ENCODE assay signal across 19 cellular contexts in genomic region chr2:144886847-144887246, GRCh38.
DNase-seq lines count a peak whose midpoint lies in the region; ATAC-seq and TF ChIP-seq lines count a peak whose summit lies in the region.
"Had no signal": no experiment of that assay in that cellular context is flagged by ENCODE, and none has a peak within 500 bp of the region (broad histone marks: within the 10 kb centered on the region; RNA-seq: fewer than 3 reads in every experiment).

No MANE protein-coding gene starts in this region.

- H3K4me3 ChIP-seq in fibroblast of the aortic adventitia (ENCODE audit: low read depth, low read length) (no peak overlapping the region), lung (no peak overlapping the region), thoracic aorta (no peak overlapping the region)
- H3K4me3 ChIP-seq: esophagus squamous epithelium, HAP-1, suprapubic skin had no signal

- H3K36me3 ChIP-seq in lung (ENCODE audit: control insufficient read depth in 2 of 2, insufficient read depth in 2 of 2, low read length in 2 of 2) (no peaks in the 10 kb centered on the region), thoracic aorta (no peaks in the 10 kb centered on the region)
- H3K36me3 ChIP-seq: esophagus squamous epithelium, HAP-1, suprapubic skin had no signal

- H3K27me3 ChIP-seq in lung (ENCODE audit: control insufficient read depth, insufficient read depth), result no peaks in the 10 kb centered on the region
- H3K27me3 ChIP-seq in thoracic aorta (replicated peaks; ENCODE audit: insufficient read depth), result no peaks in the 10 kb centered on the region
- H3K27me3 ChIP-seq in foreskin keratinocyte, result no peaks in the 10 kb centered on the region
- H3K27me3 ChIP-seq: esophagus squamous epithelium, suprapubic skin had no signal

- POLR2A ChIA-PET in GM10248 (lab: Yijun Ruan, JAX), result no interaction called here

- CTCF ChIA-PET in GM10248 (lab: Yijun Ruan, JAX), result no interaction called here

- 61 to 92% methylated on average over 3 of the region's 3 CpGs for WGBS in lung, 2 donors

- TF ChIP-seq CTCF in fibroblast of the aortic adventitia (IDR thresholded peaks at IDR 0.05; ENCODE audit: insufficient read depth, low read length) (no peak), lung (IDR thresholded peaks at IDR 0.05; ENCODE audit: control extremely low read depth, extremely low read depth) (no peak), thoracic aorta (IDR thresholded peaks at IDR 0.05) (no peak), foreskin keratinocyte (conservative IDR thresholded peaks at IDR 0.05) (no peak), GM10248 (IDR thresholded peaks at IDR 0.05; ENCODE audit: control extremely low read depth, extremely low read depth, low read depth, missing control alignments) (no peak)

- peaks cover 0 to 3% of the 10 kb centered on the region in 2 donors for H3K4me1 ChIP-seq in lung (ENCODE audit: control insufficient read depth in 2 of 2, insufficient read depth in 2 of 2, low read length in 2 of 2)
- peaks cover 5 to 12% of the 10 kb centered on the region in 2 donors for H3K4me1 ChIP-seq in thoracic aorta (ENCODE audit: control insufficient read depth in 1 of 2, low read depth in 2 of 2)
- H3K4me1 ChIP-seq in foreskin keratinocyte, result no peaks in the 10 kb centered on the region
- H3K4me1 ChIP-seq: HAP-1 had no signal

- DNase-seq in amniotic epithelial cell (ENCODE audit: low read depth) (peak; percentile 0), fibroblast of the aortic adventitia (ENCODE audit: low read depth) (peak; percentile 96), lung (ENCODE audit: low spot score) (peak; percentile 49), thoracic aorta (ENCODE audit: low spot score) (peak; percentile 10), foreskin keratinocyte (no peak), activated gamma-delta T cell treated with Interleukin-2 at 50 U/mL for 16 hours (no peak), GM10248 (ENCODE audit: extremely low spot score) (no peak)
- DNase-seq: dermis blood vessel endothelial cell; esophagus squamous epithelium; Karpas-422; mesenchymal stem cell; NCI-H1417; NCI-H226; nephron progenitor cell; retina; stimulated activated CD4-positive, alpha-beta T cell treated with anti-CD3 and anti-CD28 coated beads, Interleukin-1b, Interleukin-23, amount 100 ng/mL, for 48 hours had no signal

- H3K9me3 ChIP-seq in lung (ENCODE audit: control insufficient read depth in 2 of 2, insufficient read depth in 1 of 2, low read length in 1 of 2) (no peaks in the 10 kb centered on the region), thoracic aorta (no peaks in the 10 kb centered on the region)
- H3K9me3 ChIP-seq: esophagus squamous epithelium, HAP-1, suprapubic skin had no signal

- ATAC-seq in lung (ENCODE audit: insufficient read depth, low FRiP score) (peak; percentile 66), thoracic aorta (ENCODE audit: insufficient number of reproducible peaks, low FRiP score, low read depth) (no peak), GM21737 (IDR thresholded peaks at IDR 0.05; ENCODE audit: unreplicated experiment) (no peak), foreskin keratinocyte (no peak)

- H3K27ac ChIP-seq in lung (ENCODE audit: low read depth in 1 of 2, low read length in 1 of 2) (no peak overlapping the region), thoracic aorta (no peak overlapping the region), foreskin keratinocyte (no peak overlapping the region)
- H3K27ac ChIP-seq: esophagus squamous epithelium, suprapubic skin had no signal

Comparison
In these comparisons a context has a peak if more than half of its experiments do, and no peak if none do; other contexts are left out.
1. DNase-seq: peak in amniotic epithelial cell (single experiment), fibroblast of the aortic adventitia (single experiment), lung (single experiment) and thoracic aorta (single experiment); none in foreskin keratinocyte (0 of 2), activated gamma-delta T cell treated with Interleukin-2 at 50 U/mL for 16 hours (single experiment) and GM10248 (single experiment).